ENCODE assay signal across 9 cellular contexts in the genomic region with DNA sequence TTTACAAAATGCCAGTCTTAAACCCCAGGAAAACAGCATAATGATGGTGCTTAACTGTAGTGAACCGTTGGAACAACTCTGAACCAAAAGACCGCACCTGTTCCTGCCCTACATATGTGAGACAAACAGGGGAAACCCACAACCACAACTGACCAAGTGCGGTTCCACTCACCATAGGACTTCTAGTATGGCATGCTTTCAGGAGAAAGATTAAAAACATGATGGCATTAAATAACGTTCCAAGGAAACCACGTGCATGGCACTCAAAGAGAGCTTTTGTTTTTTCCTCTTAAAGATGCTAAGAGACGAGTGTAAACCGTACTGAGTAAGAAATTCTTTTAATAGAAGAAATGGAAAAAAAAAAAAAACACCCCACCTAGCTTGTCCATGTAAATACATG.
DNase-seq lines count a peak whose midpoint lies in the region; ATAC-seq and TF ChIP-seq lines count a peak whose summit lies in the region.
"Had no signal": no experiment of that assay in that cellular context is flagged by ENCODE, and none has a peak within 500 bp of the region (broad histone marks: within the 10 kb centered on the region; RNA-seq: fewer than 3 reads in every experiment).

No MANE protein-coding gene starts in this region.

- H3K27ac ChIP-seq in thyroid gland = no peak overlapping the region

- no peak overlapping the region for H3K4me3 ChIP-seq in thyroid gland (replicated peaks in 1 of 3)

- intact Hi-C loops in thyroid gland (cut with DNase I) = no loop called here

- no peaks in the 10 kb centered on the region for H3K4me1 ChIP-seq in thyroid gland

- no peak for TF ChIP-seq CTCF in thyroid gland (IDR thresholded peaks at IDR 0.05)

- TF ChIP-seq POLR2A in thyroid gland (IDR thresholded peaks at IDR 0.05) = no peak

- peak; percentile 28 for DNase-seq in A172 (ENCODE audit: low spot score)
- peak; percentile 6 for DNase-seq in activated CD4-positive, alpha-beta T cell treated with anti-CD3 and anti-CD28 coated beads, Interleukin-2, amount 50 U/mL, for 1 hour
- DNase-seq in hippocampal formation (lab: John Stamatoyannopoulos, UW) = no peak
- DNase-seq in activated effector memory CD4-positive, alpha-beta T cell treated with Interleukin-2 at 50 U/mL for 16 hours = no peak
- DNase-seq in thyroid gland = no peak
- DNase-seq in activated effector memory CD4-positive, alpha-beta T cell treated with anti-CD3 and anti-CD28 coated beads, Interleukin-2, amount 50 U/mL, for 16 hours = no peak
- DNase-seq: activated T-cell treated with anti-CD3 and anti-CD28 coated beads, Interleukin-2, amount 50 U/mL, for 4 hours had no signal

- H3K9me3 ChIP-seq in thyroid gland = no peaks in the 10 kb centered on the region

- peak; percentile 78 for ATAC-seq in GM19025 (IDR thresholded peaks at IDR 0.05; ENCODE audit: low read depth, unreplicated experiment)
- ATAC-seq in HG03045 (IDR thresholded peaks at IDR 0.05; ENCODE audit: unreplicated experiment) = peak; percentile 87

- no peaks in the 10 kb centered on the region for H3K36me3 ChIP-seq in thyroid gland

- 85 to 90% methylated on average over 7 of the region's 7 CpGs for WGBS in thyroid gland, 2 donors

- no peaks in the 10 kb centered on the region for H3K27me3 ChIP-seq in thyroid gland

Comparison
In these comparisons a context has a peak if more than half of its experiments do, and no peak if none do; other contexts are left out.
1. DNase-seq: peak in A172 (single experiment) and activated CD4-positive, alpha-beta T cell treated with anti-CD3 and anti-CD28 coated beads, Interleukin-2, amount 50 U/mL, for 1 hour (single experiment); none in hippocampal formation (0 of 2), activated effector memory CD4-positive, alpha-beta T cell treated with Interleukin-2 at 50 U/mL for 16 hours (single experiment), thyroid gland (0 of 2) and activated effector memory CD4-positive, alpha-beta T cell treated with anti-CD3 and anti-CD28 coated beads, Interleukin-2, amount 50 U/mL, for 16 hours (single experiment).